In genomic region chr22:22789922-22790845, GRCh38 we compare ENCODE assay signal across 17 cellular contexts.
DNase-seq lines count a peak whose midpoint lies in the region; ATAC-seq and TF ChIP-seq lines count a peak whose summit lies in the region.
"Had no signal": no experiment of that assay in that cellular context is flagged by ENCODE, and none has a peak within 500 bp of the region (broad histone marks: within the 10 kb centered on the region; RNA-seq: fewer than 3 reads in every experiment).

No MANE protein-coding gene starts in this region.

- H2AK5ac ChIP-seq in neuronal stem cell (ENCODE audit: low read depth, low read length) = no peak overlapping the region

- no peak overlapping the region for H3K4me2 ChIP-seq in neuronal stem cell (ENCODE audit: insufficient read depth, low read length, poor library complexity, severe bottlenecking)
- H3K4me2 ChIP-seq: GM23338 had no signal

- H3K18ac ChIP-seq in neuronal stem cell (ENCODE audit: low read length) = no peak overlapping the region

- peaks cover 60% of the 10 kb centered on the region for H3K4me1 ChIP-seq in CD8-positive, alpha-beta memory T cell (ENCODE audit: insufficient read depth, low read length)
- H3K4me1 ChIP-seq in neuronal stem cell (ENCODE audit: control insufficient read depth in 2 of 2, insufficient read depth in 1 of 2, low read depth in 1 of 2, low read length in 2 of 2) = peaks cover 0 to 1% of the 10 kb centered on the region in 2 donors

- no peak overlapping the region for H3K4ac ChIP-seq in neuronal stem cell (ENCODE audit: low read length)

- peak overlapping the region; percentile 38 for H3K27ac ChIP-seq in CD8-positive, alpha-beta memory T cell (ENCODE audit: low read depth, low read length)
- H3K27ac ChIP-seq in neuronal stem cell (replicated peaks; ENCODE audit: low read length) = no peak overlapping the region
- H3K27ac ChIP-seq in brain microvascular endothelial cell = no peak overlapping the region
- H3K27ac ChIP-seq: 22Rv1; BLaER1 treated with 17β-estradiol and CSF1 and Interleukin-3, amounts not matched to agents 10 nM and 100 nM had no signal

- no peak overlapping the region for H3K4me3 ChIP-seq in CD8-positive, alpha-beta memory T cell (ENCODE audit: low read length)
- H3K4me3 ChIP-seq in neuronal stem cell (ENCODE audit: low read length in 2 of 2) (no peak overlapping the region), brain microvascular endothelial cell (ENCODE audit: low read depth, low read length) (no peak overlapping the region)
- H3K4me3 ChIP-seq: BLaER1 treated with 17β-estradiol and CSF1 and Interleukin-3, amounts not matched to agents 10 nM and 100 nM; GM23338 had no signal

- H3K9ac ChIP-seq in neuronal stem cell (ENCODE audit: low read depth, low read length, poor library complexity) = no peak overlapping the region
- H3K9ac ChIP-seq: BLaER1 treated with 17β-estradiol and CSF1 and Interleukin-3, amounts not matched to agents 10 nM and 100 nM had no signal

- no peak overlapping the region for H2BK15ac ChIP-seq in neuronal stem cell (ENCODE audit: low read length)

- no CpG with 5 or more reads among the region's 6 CpGs for WGBS in neuronal stem cell (ENCODE audit: extremely low coverage in 2 of 2, insufficient read length in 2 of 2, insufficient replicate concordance in 1 of 2), 2 donors

- H3K14ac ChIP-seq in neuronal stem cell (ENCODE audit: low read length) = no peak overlapping the region

- no peak for DNase-seq in activated CD4-positive, alpha-beta T cell treated with anti-CD3 and anti-CD28 coated beads, Interleukin-2, amount 10 ng/mL, durations not matched to agents 7 days and 5 days
- no peak for DNase-seq in activated CD4-positive, alpha-beta T cell treated with anti-CD3 and anti-CD28 coated beads for 36 hours
- no peak for DNase-seq in CD8-positive, alpha-beta memory T cell
- DNase-seq in central memory CD8-positive, alpha-beta T cell (ENCODE audit: low spot score in 2 of 2) = no peak
- DNase-seq in neuronal stem cell (ENCODE audit: low spot score) = no peak
- no peak for DNase-seq in stimulated activated naive CD4-positive, alpha-beta T cell treated with Interleukin-2 at 50 U/mL for 16 hours (lab: John Stamatoyannopoulos, UW)
- DNase-seq in brain microvascular endothelial cell = no peak
- DNase-seq in amygdala (lab: John Stamatoyannopoulos, UW) = no peak
- DNase-seq: Calu3, NCI-H1417, NCI-H2029, NCI-H510A treated with DMSO at 0.1 percent for 48 hours, SHP77 had no signal

- H2BK120ac ChIP-seq in neuronal stem cell (ENCODE audit: low read depth, low read length) = no peak overlapping the region

- in situ Hi-C loops in brain microvascular endothelial cell (cut with HindIII; ENCODE audit: low pct_ligation_motif_present, low sequenced_read_pairs) = no loop called here

- no peak overlapping the region for H2BK5ac ChIP-seq in neuronal stem cell (ENCODE audit: low read length)

- H4K91ac ChIP-seq in neuronal stem cell (ENCODE audit: low read depth, low read length, poor library complexity) = no peak overlapping the region

- no peak overlapping the region for H2AFZ ChIP-seq in neuronal stem cell (ENCODE audit: low read length)
- H2AFZ ChIP-seq: GM23338 had no signal

- no peaks in the 10 kb centered on the region for H3K9me3 Mint-ChIP-seq in activated CD4-positive, alpha-beta T cell treated with anti-CD3 and anti-CD28 coated beads, Interleukin-2, amount 10 ng/mL, durations not matched to agents 7 days and 5 days
- H3K9me3 Mint-ChIP-seq in activated CD4-positive, alpha-beta T cell treated with anti-CD3 and anti-CD28 coated beads for 36 hours (ENCODE audit: low read depth) = no peaks in the 10 kb centered on the region
- H3K9me3 Mint-ChIP-seq in CD8-positive, alpha-beta memory T cell = peaks cover 0 to 5% (median 0%) of the 10 kb centered on the region in 5 donors
- H3K9me3 Mint-ChIP-seq in central memory CD8-positive, alpha-beta T cell = no peaks in the 10 kb centered on the region
- H3K9me3 Mint-ChIP-seq: GM23338, IgD-negative memory B cell had no signal

- CTCF ChIA-PET in activated CD4-positive, alpha-beta T cell treated with anti-CD3 and anti-CD28 coated beads, Interleukin-2, amount 10 ng/mL, durations not matched to agents 7 days and 5 days (lab: Charles Lee) = interaction anchor here (1.0 to 4.1 kb wide), 4 partner anchors 20 to 92 kb away, joined by 3 to 41 read pairs (median 7); no protein-coding TSS in a partner anchor
- CTCF ChIA-PET in activated CD4-positive, alpha-beta T cell treated with anti-CD3 and anti-CD28 coated beads for 36 hours (lab: Charles Lee) = interaction anchor here (0.7 to 6.0 kb wide), 12 partner anchors 9 to 203 kb away, joined by 3 to 56 read pairs (median 8); no protein-coding TSS in a partner anchor
- CTCF ChIA-PET in CD8-positive, alpha-beta memory T cell (lab: Charles Lee) = interaction anchor here (0.9 to 7.9 kb wide), 15 partner anchors 9 to 92 kb away, joined by 3 to 86 read pairs (median 18); no protein-coding TSS in a partner anchor

- no peak for ATAC-seq in activated CD4-positive, alpha-beta T cell treated with anti-CD3 and anti-CD28 coated beads for 36 hours
- ATAC-seq in central memory CD8-positive, alpha-beta T cell (replicated peaks; ENCODE audit: extremely low read depth, poor library complexity, severe bottlenecking) = peak; percentile 30
- ATAC-seq: GM23338 had no signal

- no peaks in the 10 kb centered on the region for H3K27me3 Mint-ChIP-seq in activated CD4-positive, alpha-beta T cell treated with anti-CD3 and anti-CD28 coated beads, Interleukin-2, amount 10 ng/mL, durations not matched to agents 7 days and 5 days
- H3K27me3 Mint-ChIP-seq in activated CD4-positive, alpha-beta T cell treated with anti-CD3 and anti-CD28 coated beads for 36 hours = no peaks in the 10 kb centered on the region
- no peaks in the 10 kb centered on the region for H3K27me3 Mint-ChIP-seq in CD8-positive, alpha-beta memory T cell
- no peaks in the 10 kb centered on the region for H3K27me3 Mint-ChIP-seq in central memory CD8-positive, alpha-beta T cell

- no peaks in the 10 kb centered on the region for H3K36me3 Mint-ChIP-seq in activated CD4-positive, alpha-beta T cell treated with anti-CD3 and anti-CD28 coated beads, Interleukin-2, amount 10 ng/mL, durations not matched to agents 7 days and 5 days (ENCODE audit: low read depth)
- H3K36me3 Mint-ChIP-seq in activated CD4-positive, alpha-beta T cell treated with anti-CD3 and anti-CD28 coated beads for 36 hours (ENCODE audit: low read depth) = no peaks in the 10 kb centered on the region
- peaks cover 4 to 24% (median 12%) of the 10 kb centered on the region in 3 donors for H3K36me3 Mint-ChIP-seq in CD8-positive, alpha-beta memory T cell
- H3K36me3 Mint-ChIP-seq in central memory CD8-positive, alpha-beta T cell (ENCODE audit: insufficient read depth) = no peaks in the 10 kb centered on the region
- H3K36me3 Mint-ChIP-seq: IgD-negative memory B cell had no signal

- H4K8ac ChIP-seq in neuronal stem cell (ENCODE audit: low read depth, low read length) = no peak overlapping the region

- H3K27ac Mint-ChIP-seq in activated CD4-positive, alpha-beta T cell treated with anti-CD3 and anti-CD28 coated beads, Interleukin-2, amount 10 ng/mL, durations not matched to agents 7 days and 5 days = peak overlapping the region; percentile 82
- H3K27ac Mint-ChIP-seq in activated CD4-positive, alpha-beta T cell treated with anti-CD3 and anti-CD28 coated beads for 36 hours = no peak overlapping the region
- peak overlapping the region; percentile 72 to 99 (median 92) for H3K27ac Mint-ChIP-seq in CD8-positive, alpha-beta memory T cell
- peak overlapping the region; percentile 93 for H3K27ac Mint-ChIP-seq in central memory CD8-positive, alpha-beta T cell (ENCODE audit: low read depth)
- H3K27ac Mint-ChIP-seq: GM23338 had no signal

- no peak overlapping the region for H2BK12ac ChIP-seq in neuronal stem cell (ENCODE audit: low read length)

- H3K27me3 ChIP-seq in CD8-positive, alpha-beta memory T cell (ENCODE audit: insufficient read depth, low read length, poor library complexity, severe bottlenecking) = no peaks in the 10 kb centered on the region
- H3K27me3 ChIP-seq in neuronal stem cell (ENCODE audit: control insufficient read depth in 3 of 3, insufficient read depth in 3 of 3, low read depth in 1 of 3, low read length in 3 of 3) = peaks cover 0 to 3% (median 0%) of the 10 kb centered on the region in 3 experiments
- H3K27me3 ChIP-seq in brain microvascular endothelial cell (replicated peaks) = peaks cover 34% of the 10 kb centered on the region
- H3K27me3 ChIP-seq: BLaER1 treated with 17β-estradiol and CSF1 and Interleukin-3, amounts not matched to agents 10 nM and 100 nM had no signal

- intact Hi-C loops in activated CD4-positive, alpha-beta T cell treated with anti-CD3 and anti-CD28 coated beads for 36 hours (cut with DNase I, micrococcal nuclease) = loop anchor here (5.0 kb wide), 2 partner anchors 92 to 152 kb away; no protein-coding TSS in a partner anchor

- H3K36me3 ChIP-seq in CD8-positive, alpha-beta memory T cell (ENCODE audit: insufficient read depth, low read length) = no peaks in the 10 kb centered on the region
- H3K36me3 ChIP-seq in neuronal stem cell (replicated peaks in 1 of 2; ENCODE audit: control insufficient read depth in 2 of 2, insufficient read depth in 2 of 2, low read length in 2 of 2) (no peaks in the 10 kb centered on the region), brain microvascular endothelial cell (replicated peaks) (no peaks in the 10 kb centered on the region)
- H3K36me3 ChIP-seq: BLaER1 treated with 17β-estradiol and CSF1 and Interleukin-3, amounts not matched to agents 10 nM and 100 nM had no signal

- H3K23ac ChIP-seq in neuronal stem cell (ENCODE audit: low read depth, low read length, poor library complexity) = peak overlapping the region; percentile 34

- TF ChIP-seq CTCF in brain microvascular endothelial cell (IDR thresholded peaks at IDR 0.05; ENCODE audit: low read depth, low read length, missing control alignments) = no peak

- H3K4me1 Mint-ChIP-seq in activated CD4-positive, alpha-beta T cell treated with anti-CD3 and anti-CD28 coated beads, Interleukin-2, amount 10 ng/mL, durations not matched to agents 7 days and 5 days = peaks cover 41% of the 10 kb centered on the region
- peaks cover 45% of the 10 kb centered on the region for H3K4me1 Mint-ChIP-seq in activated CD4-positive, alpha-beta T cell treated with anti-CD3 and anti-CD28 coated beads for 36 hours
- peaks cover 76 to 95% (median 79%) of the 10 kb centered on the region in 3 donors for H3K4me1 Mint-ChIP-seq in CD8-positive, alpha-beta memory T cell
- peaks cover 60% of the 10 kb centered on the region for H3K4me1 Mint-ChIP-seq in central memory CD8-positive, alpha-beta T cell
- H3K4me1 Mint-ChIP-seq: GM23338, IgD-negative memory B cell had no signal

- POLR2A ChIA-PET in activated CD4-positive, alpha-beta T cell treated with anti-CD3 and anti-CD28 coated beads, Interleukin-2, amount 10 ng/mL, durations not matched to agents 7 days and 5 days (lab: Charles Lee) = no interaction called here
- POLR2A ChIA-PET in activated CD4-positive, alpha-beta T cell treated with anti-CD3 and anti-CD28 coated beads for 36 hours (lab: Charles Lee) = no interaction called here
- POLR2A ChIA-PET in CD8-positive, alpha-beta memory T cell (lab: Charles Lee) = interaction anchor here (1.6 to 2.5 kb wide), 3 partner anchors 19 to 37 kb away, joined by 5 to 9 read pairs (median 7); no protein-coding TSS in a partner anchor

- no peak overlapping the region for H3K4me3 Mint-ChIP-seq in activated CD4-positive, alpha-beta T cell treated with anti-CD3 and anti-CD28 coated beads, Interleukin-2, amount 10 ng/mL, durations not matched to agents 7 days and 5 days
- no peak overlapping the region for H3K4me3 Mint-ChIP-seq in activated CD4-positive, alpha-beta T cell treated with anti-CD3 and anti-CD28 coated beads for 36 hours
- peak overlapping the region; percentile 38 to 89 (median 75) for H3K4me3 Mint-ChIP-seq in CD8-positive, alpha-beta memory T cell
- peak overlapping the region; percentile 70 for H3K4me3 Mint-ChIP-seq in central memory CD8-positive, alpha-beta T cell
- H3K4me3 Mint-ChIP-seq: GM23338, IgD-negative memory B cell had no signal

- no peaks in the 10 kb centered on the region for H3K9me3 ChIP-seq in CD8-positive, alpha-beta memory T cell (ENCODE audit: low read length)
- H3K9me3 ChIP-seq in neuronal stem cell (replicated peaks in 1 of 2; ENCODE audit: control insufficient read depth in 2 of 2, insufficient read depth in 1 of 2, low read depth in 1 of 2, low read length in 2 of 2) = no peaks in the 10 kb centered on the region

- H3K79me1 ChIP-seq in neuronal stem cell (ENCODE audit: low read depth, low read length) = no peaks in the 10 kb centered on the region

Comparison
In these comparisons a context has a peak if more than half of its experiments do, and no peak if none do; other contexts are left out.
1. H3K4me3 Mint-ChIP-seq: peak in CD8-positive, alpha-beta memory T cell (7 of 7) and central memory CD8-positive, alpha-beta T cell (single experiment); none in activated CD4-positive, alpha-beta T cell treated with anti-CD3 and anti-CD28 coated beads, Interleukin-2, amount 10 ng/mL, durations not matched to agents 7 days and 5 days (single experiment) and activated CD4-positive, alpha-beta T cell treated with anti-CD3 and anti-CD28 coated beads for 36 hours (single experiment).